Comparison of ENCODE assay signal across 10 cellular contexts in the genomic region with DNA sequence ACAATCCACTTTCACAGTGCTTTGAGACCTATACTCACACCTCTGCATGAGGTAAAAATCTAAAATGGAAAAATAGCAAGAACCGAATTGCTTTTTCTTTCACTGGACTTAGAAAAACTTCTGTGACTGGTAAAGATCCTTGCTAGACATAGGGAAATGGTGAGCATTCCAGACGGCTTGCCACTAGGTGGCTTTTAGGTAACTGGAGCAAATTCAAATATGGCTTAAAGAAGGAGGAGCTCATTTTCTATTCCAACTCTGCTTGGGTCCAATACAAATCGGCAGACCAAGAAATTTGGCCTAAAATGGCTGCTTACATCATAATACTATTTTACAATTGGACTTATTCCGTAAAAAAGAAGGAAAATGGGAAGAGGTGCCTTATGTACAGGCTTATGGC.
DNase-seq lines count a peak whose midpoint lies in the region; ATAC-seq, FAIRE-seq and TF ChIP-seq lines count a peak whose summit lies in the region.
"Had no signal": no experiment of that assay in that cellular context is flagged by ENCODE, and none has a peak within 500 bp of the region (broad histone marks: within the 10 kb centered on the region; RNA-seq: fewer than 3 reads in every experiment).

No MANE protein-coding gene starts in this region.

- no peak overlapping the region for H3K23ac ChIP-seq in H1 (ENCODE audit: insufficient read length)
- no peak overlapping the region for H3K23ac ChIP-seq in trophoblast cell (ENCODE audit: low read length)

- no peaks in the 10 kb centered on the region for H3K4me1 ChIP-seq in NT2/D1 (ENCODE audit: insufficient read depth, insufficient read length)
- no peaks in the 10 kb centered on the region for H3K4me1 ChIP-seq in H1 (replicated peaks in 1 of 4; ENCODE audit: control insufficient read depth in 3 of 4, insufficient read depth in 4 of 4, low read length in 3 of 4)
- H3K4me1 ChIP-seq in trophoblast cell (ENCODE audit: control insufficient read depth in 1 of 2, insufficient read depth in 2 of 2, low read length in 2 of 2) = no peaks in the 10 kb centered on the region

- no peak overlapping the region for H4K5ac ChIP-seq in H1 (ENCODE audit: insufficient read length, low read depth, low read length)

- H3K27me3 ChIP-seq in NT2/D1 (ENCODE audit: insufficient read depth, insufficient read length) (no peaks in the 10 kb centered on the region), H1 (replicated peaks in 1 of 4; ENCODE audit: control insufficient read depth in 3 of 4, extremely low read depth in 1 of 4, insufficient read depth in 3 of 4, low read length in 3 of 4) (no peaks in the 10 kb centered on the region), trophoblast cell (ENCODE audit: insufficient read depth, low read length) (no peaks in the 10 kb centered on the region)

- H2AK5ac ChIP-seq in H1 (ENCODE audit: low read depth, low read length) = no peak overlapping the region
- H2AK5ac ChIP-seq in trophoblast cell (ENCODE audit: low read length) = no peak overlapping the region

- TF ChIP-seq RAD21 in H1 (IDR thresholded peaks at IDR 0.05 in 1 of 2, conservative IDR thresholded peaks at IDR 0.05 in 1 of 2; ENCODE audit: low read depth in 2 of 2, low read length in 2 of 2) = peak; percentile 49 to 58

- DNase-seq in NCI-H82 (lab: John Stamatoyannopoulos, UW) (peak; percentile 9), NCI-H82 treated with DMSO at 0.1 percent for 48 hours (lab: John Stamatoyannopoulos, UW; ENCODE audit: unreplicated experiment) (no peak), NT2/D1 (ENCODE audit: low read depth, low spot score) (peak; percentile 32), H1 (ENCODE audit: low read depth in 1 of 2, low spot score in 2 of 2) (no peak), trophoblast cell (peak; percentile 8 to 49), nucleus accumbens (lab: John Stamatoyannopoulos, UW) (no peak)
- DNase-seq: NCI-H526 had no signal

- peak; percentile 60 for FAIRE-seq in H1 (lab: Jason Lieb, UNC)

- H3K56ac ChIP-seq in H1 (replicated peaks; ENCODE audit: insufficient read length, low read depth, low read length) = no peak overlapping the region

- H4K20me1 ChIP-seq in H1 (replicated peaks in 1 of 2; ENCODE audit: control insufficient read depth in 1 of 2, insufficient read depth in 2 of 2, low read length in 2 of 2) = no peaks in the 10 kb centered on the region

- H2BK5ac ChIP-seq in H1 (ENCODE audit: low read depth, low read length) = no peak overlapping the region
- no peak overlapping the region for H2BK5ac ChIP-seq in trophoblast cell (ENCODE audit: low read depth, low read length, poor library complexity)

- CTCF ChIA-PET in H1 (lab: Charles Lee; ENCODE audit: partially characterized antibody) = interaction anchor here (0.6 to 2.5 kb wide), 9 partner anchors 10 to 127 kb away, joined by 3 to 12 read pairs (median 3); no protein-coding TSS in a partner anchor

- no peak overlapping the region for H2BK20ac ChIP-seq in H1 (ENCODE audit: low read length)

- H2BK12ac ChIP-seq in H1 (ENCODE audit: low read depth, low read length) (no peak overlapping the region), trophoblast cell (ENCODE audit: low read length) (no peak overlapping the region)

- peak in 2 of 3 experiments; percentile 47 to 54; a peak in 3 of 4 replicates for TF ChIP-seq CTCF in H1 (IDR thresholded peaks at IDR 0.05; ENCODE audit: control extremely low read depth in 1 of 3, insufficient read depth in 1 of 3, low read depth in 1 of 3, low read length in 3 of 3)

- H4K8ac ChIP-seq in H1 (ENCODE audit: extremely low read depth, insufficient read depth, low read length) (no peak overlapping the region), trophoblast cell (ENCODE audit: low read depth, low read length) (no peak overlapping the region)

- H4K12ac ChIP-seq in trophoblast cell (ENCODE audit: low read depth, low read length) = no peak overlapping the region

- no peak overlapping the region for H3K14ac ChIP-seq in H1 (ENCODE audit: insufficient read length)
- no peak overlapping the region for H3K14ac ChIP-seq in trophoblast cell (ENCODE audit: low read length)

- ATAC-seq in GM18858 (IDR thresholded peaks at IDR 0.05; ENCODE audit: unreplicated experiment) (no peak), HG02642 (IDR thresholded peaks at IDR 0.05; ENCODE audit: poor library complexity, unreplicated experiment) (no peak)
- ATAC-seq: stimulated activated effector memory CD8-positive, alpha-beta T cell treated with anti-CD3 and anti-CD28 coated beads, Interleukin-12 subunit alpha, Interleukin-12 subunit beta, amount 100 ng/mL, for 72 hours had no signal

- H3K79me2 ChIP-seq in H1 (ENCODE audit: control insufficient read depth in 1 of 2, insufficient read depth in 2 of 2, low read length in 2 of 2) = no peaks in the 10 kb centered on the region
- no peaks in the 10 kb centered on the region for H3K79me2 ChIP-seq in trophoblast cell (ENCODE audit: control insufficient read depth, insufficient read depth, low read length, poor library complexity)

- H2AFZ ChIP-seq in H1 (ENCODE audit: low read length) = no peak overlapping the region
- H2AFZ ChIP-seq in trophoblast cell (ENCODE audit: insufficient read depth, low read length, poor library complexity) = no peak overlapping the region

- H3K27ac ChIP-seq in H1 (ENCODE audit: low read depth, low read length) = no peak overlapping the region
- H3K27ac ChIP-seq in trophoblast cell (ENCODE audit: low read depth, low read length) = no peak overlapping the region

- POLR2A ChIA-PET in H1 (lab: Charles Lee; ENCODE audit: partially characterized antibody) = no interaction called here

- TF ChIP-seq POLR2A in H1 (IDR thresholded peaks at IDR 0.05; ENCODE audit: control extremely low read depth in 1 of 2, low read depth in 2 of 2, low read length in 2 of 2) = no peak

- H3K9ac ChIP-seq in NT2/D1 (ENCODE audit: insufficient read length, low read depth) = no peak overlapping the region
- no peak overlapping the region for H3K9ac ChIP-seq in H1 (replicated peaks in 1 of 4; ENCODE audit: extremely low read depth in 1 of 4, low read depth in 3 of 4, low read length in 3 of 4)
- H3K9ac ChIP-seq in trophoblast cell (ENCODE audit: low read length) = no peak overlapping the region

- H3K9me3 ChIP-seq in NT2/D1 (ENCODE audit: insufficient read depth, low read length) (peaks cover 22% of the 10 kb centered on the region; the same call in 1 of the 2 replicates), H1 (ENCODE audit: insufficient read depth in 2 of 2, low read depth in 1 of 2, low read length in 1 of 2) (peaks cover 0 to 4% of the 10 kb centered on the region in 2 experiments; a peak in 2 of 4 replicates), trophoblast cell (ENCODE audit: insufficient read depth, low read depth, low read length) (no peaks in the 10 kb centered on the region)

- no peak overlapping the region for H2BK15ac ChIP-seq in H1 (ENCODE audit: low read length)

- H3K4me2 ChIP-seq in H1 (ENCODE audit: insufficient read depth in 1 of 2, low read depth in 2 of 2, low read length in 2 of 2) = no peak overlapping the region
- no peak overlapping the region for H3K4me2 ChIP-seq in trophoblast cell (ENCODE audit: low read length)

- WGBS in H1 (ENCODE audit: extremely low coverage in 1 of 2, insufficient coverage in 1 of 2, insufficient read length in 1 of 2, insufficient replicate concordance in 2 of 2, low coverage in 1 of 2, low lambda C conversion rate in 2 of 2, missing lambda C conversion rate in 1 of 2), 2 experiments = 87% methylated on average over 4 of the region's 4 CpGs; no CpG with 5 or more reads in 1 of the 2 experiments
- no CpG with 5 or more reads among the region's 4 CpGs for WGBS in trophoblast cell (ENCODE audit: extremely low coverage, insufficient coverage, insufficient read length)

- H3K36me3 ChIP-seq in NT2/D1 (ENCODE audit: insufficient read depth, insufficient read length, low read length) = no peaks in the 10 kb centered on the region
- H3K36me3 ChIP-seq in H1 (ENCODE audit: control insufficient read depth in 2 of 4, insufficient read depth in 4 of 4, low read length in 3 of 4) = peaks cover 0 to 2% (median 0%) of the 10 kb centered on the region in 4 experiments; a peak in 1 of 8 replicates
- H3K36me3 ChIP-seq in trophoblast cell (ENCODE audit: control insufficient read depth in 1 of 2, insufficient read depth in 2 of 2, low read length in 2 of 2) = no peaks in the 10 kb centered on the region

- H3K4ac ChIP-seq in H1 (replicated peaks; ENCODE audit: insufficient read length, low read depth, low read length) (no peak overlapping the region), trophoblast cell (ENCODE audit: low read depth, low read length) (no peak overlapping the region)

- no peak overlapping the region for H4K91ac ChIP-seq in H1 (replicated peaks; ENCODE audit: insufficient read length, low read length)
- no peak overlapping the region for H4K91ac ChIP-seq in trophoblast cell (ENCODE audit: low read depth, low read length)

- no peak for TF ChIP-seq EP300 in H1 (IDR thresholded peaks at IDR 0.05; ENCODE audit: borderline replicate concordance in 1 of 2, low read depth in 2 of 2, low read length in 2 of 2)

- no peak overlapping the region for H2BK120ac ChIP-seq in H1 (replicated peaks; ENCODE audit: low read depth, low read length)
- H2BK120ac ChIP-seq in trophoblast cell (ENCODE audit: insufficient read depth, low read length, poor library complexity) = no peak overlapping the region

- H3K4me3 ChIP-seq in NT2/D1 (ENCODE audit: insufficient read length, low read depth) (no peak overlapping the region), H1 (ENCODE audit: extremely low read depth in 1 of 4, insufficient read depth in 2 of 4, low read depth in 3 of 4, low read length in 4 of 4) (no peak overlapping the region), trophoblast cell (ENCODE audit: low read depth, low read length) (no peak overlapping the region)

- H3K18ac ChIP-seq in H1 (ENCODE audit: extremely low read depth, low read length) (no peak overlapping the region), trophoblast cell (ENCODE audit: low read length) (no peak overlapping the region)

- no peaks in the 10 kb centered on the region for H3K23me2 ChIP-seq in H1 (ENCODE audit: low read depth, low read length)

- H3K79me1 ChIP-seq in H1 (ENCODE audit: low read depth, low read length) (no peaks in the 10 kb centered on the region), trophoblast cell (ENCODE audit: low read length) (no peaks in the 10 kb centered on the region)

TF ChIP-seq in H1, 55 proteins besides CTCF, POLR2A, EP300 and RAD21:
- no peak for TF ChIP-seq SP4 (IDR thresholded peaks at IDR 0.05; ENCODE audit: low read length)
- peak; percentile 67; the same call in 1 of the 2 replicates for TF ChIP-seq YY1 (IDR thresholded peaks at IDR 0.05; ENCODE audit: low read depth, low read length)
- no peak for TF ChIP-seq MAFK (IDR thresholded peaks at IDR 0.05; ENCODE audit: low read depth, low read length)
- no peak for TF ChIP-seq EGR1 (IDR thresholded peaks at IDR 0.05; ENCODE audit: borderline replicate concordance, low read depth, low read length)
TF ChIP-seq in H1: peak in this region for 1.

Comparison
In these comparisons a context has a peak if more than half of its experiments do, and no peak if none do; other contexts are left out.
1. DNase-seq: peak in NCI-H82 (single experiment), NT2/D1 (single experiment) and trophoblast cell (2 of 2); none in NCI-H82 treated with DMSO at 0.1 percent for 48 hours (single experiment), H1 (0 of 2) and nucleus accumbens (0 of 56).